8 cellular contexts compared by ENCODE assay signal in the genomic region with DNA sequence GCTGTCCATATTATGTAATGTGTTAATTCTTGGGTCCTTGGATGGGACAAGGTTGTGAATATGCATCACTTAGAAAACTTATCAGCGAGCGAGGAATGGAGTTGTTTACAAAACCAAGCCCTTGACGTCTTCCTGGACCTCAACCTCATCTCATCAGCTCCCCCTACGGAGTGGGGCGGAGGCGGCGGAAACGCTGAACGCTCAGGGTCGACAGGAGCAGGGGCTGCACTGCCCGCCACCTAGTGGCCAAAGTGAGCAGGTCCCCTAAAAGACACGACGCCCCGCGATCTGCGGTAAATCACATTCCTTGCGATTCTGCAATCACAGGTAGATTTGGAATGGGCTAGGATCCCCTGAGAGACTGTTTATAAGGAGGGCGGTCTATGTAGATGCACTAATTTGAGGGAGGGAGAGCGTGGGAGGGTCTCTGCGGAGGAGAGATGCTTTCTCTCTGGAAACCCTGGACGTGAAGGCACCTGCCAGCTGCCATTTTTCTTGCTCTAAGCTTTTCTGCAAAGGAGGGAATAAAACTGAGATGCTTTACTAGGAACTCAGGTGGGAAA. TPM values are rescaled to one million over a fixed set of nuclear protein-coding genes. Genes with fewer than 3 reads are reported as not detected.
A peak's percentile ranks its signal among the peaks of the same experiment; 100 is the strongest.
DNase-seq lines count a peak whose midpoint lies in the region; ATAC-seq, FAIRE-seq and TF ChIP-seq lines count a peak whose summit lies in the region.

No MANE protein-coding gene starts in this region.

- CTCF ChIA-PET in HepG2 (lab: Yijun Ruan, JAX; ENCODE audit: low intra/inter-chr PET ratio, low total read pairs): interaction anchor here (1.2 to 2.4 kb wide), 4 partner anchors 79 to 114 kb away, joined by 4 to 10 read pairs (median 10); a partner anchor contains a TSS

- intact Hi-C loops in HepG2 (cut with micrococcal nuclease; ENCODE audit: unreplicated experiment): loop anchor here (5.0 kb wide), 1 partner anchor 109 kb away; a partner anchor contains a TSS

- in situ Hi-C loops in HepG2 (cut with HindIII; ENCODE audit: extremely low pct_ligation_motif_present, low pct_unique_long_range_greater_than_20kb): loop anchor here (5.0 kb wide), 1 partner anchor 106 kb away; a partner anchor contains a TSS

- no peaks in the 10 kb centered on the region for H4K20me1 ChIP-seq in HepG2 (ENCODE audit: insufficient read depth, low read length)

- H3K4me1 Mint-ChIP-seq in central memory CD8-positive, alpha-beta T cell: peaks cover 46% of the 10 kb centered on the region

- H3K79me2 ChIP-seq in HepG2 (ENCODE audit: insufficient read depth, low read length): no peaks in the 10 kb centered on the region

- 2% methylated on average over 21 of the region's 21 CpGs for whole genome bisulfite sequencing in HepG2 (ENCODE audit: low lambda C conversion rate)

- H3K36me3 Mint-ChIP-seq in central memory CD8-positive, alpha-beta T cell (ENCODE audit: insufficient read depth): peaks cover 16% of the 10 kb centered on the region

- TF ChIP-seq CTCF in GM12874 (IDR thresholded peaks at IDR 0.05; ENCODE audit: insufficient read depth, low read depth, low read length) (peak; percentile 99), HepG2 (CRISPR knock-in tag; IDR thresholded peaks at IDR 0.05) (peak; percentile 99)

- ATAC-seq in HG03139 (IDR thresholded peaks at IDR 0.05; ENCODE audit: unreplicated experiment): peak; percentile 52
- ATAC-seq in central memory CD8-positive, alpha-beta T cell (replicated peaks; ENCODE audit: extremely low read depth, poor library complexity, severe bottlenecking): peak; percentile 85
- ATAC-seq in HepG2: peak; percentile 89
- ATAC-seq in HG03025 (IDR thresholded peaks at IDR 0.05; ENCODE audit: low FRiP score, unreplicated experiment): no peak

- DNase-seq in NCI-H345 treated with DMSO at 0.1 percent for 48 hours (lab: John Stamatoyannopoulos, UW; ENCODE audit: unreplicated experiment) (peak; percentile 68), HepG2 (ENCODE audit: low spot score) (peak; percentile 82)
- DNase-seq in activated CD4-positive, CD25-positive, alpha-beta regulatory T cell (lab: John Stamatoyannopoulos, UW): peak; percentile 51 to 92 (median 83)
- DNase-seq in central memory CD8-positive, alpha-beta T cell (ENCODE audit: low spot score in 2 of 2): peak; percentile 91 to 95
- peak; percentile 88 for DNase-seq in stimulated activated CD4-positive, alpha-beta T cell treated with anti-CD3 and anti-CD28 coated beads, Interleukin-4, amount 100 ng/mL, for 24 hours

- H3K9ac ChIP-seq in HepG2 (ENCODE audit: insufficient read depth, low read depth, low read length): no peak overlapping the region

- H3K9me3 Mint-ChIP-seq in central memory CD8-positive, alpha-beta T cell: no peaks in the 10 kb centered on the region

- H2AFZ ChIP-seq in HepG2 (ENCODE audit: low read length): peak overlapping the region; percentile 83

- TF ChIP-seq EP300 in HepG2 (IDR thresholded peaks at IDR 0.05; ENCODE audit: low read depth in 2 of 2, low read length in 2 of 2) (peak in 1 of 2 experiments; percentile 42; a peak in 1 of 4 replicates), HepG2 (CRISPR knock-in tag; IDR thresholded peaks at IDR 0.05; ENCODE audit: borderline replicate concordance) (no peak)

- POLR2A ChIA-PET in HepG2 (lab: Yijun Ruan, JAX): interaction anchor here (0.7 to 1.8 kb wide), 3 partner anchors 38 to 120 kb away, joined by 3 to 9 read pairs (median 8); no protein-coding TSS in a partner anchor

- BruUV-seq in HepG2 (replicated peaks; lab: Mats Ljungman, UMichigan): no TSS peak

- no peaks in the 10 kb centered on the region for H3K9me3 ChIP-seq in HepG2 (ENCODE audit: low read length)

- H3K27me3 Mint-ChIP-seq in central memory CD8-positive, alpha-beta T cell: no peaks in the 10 kb centered on the region

- H3K4me1 ChIP-seq in HepG2 (ENCODE audit: insufficient read depth, low read length): peaks cover 52% of the 10 kb centered on the region

- peak overlapping the region; percentile 76 for H3K4me2 ChIP-seq in HepG2 (ENCODE audit: low read depth, low read length)

- no peak for TF ChIP-seq POLR2A in HepG2 (IDR thresholded peaks at IDR 0.05; ENCODE audit: insufficient read depth in 1 of 2, low read depth in 2 of 2, low read length in 2 of 2)

- H3K36me3 ChIP-seq in HepG2 (replicated peaks in 1 of 2; ENCODE audit: control insufficient read depth in 1 of 2, insufficient read depth in 2 of 2, low read length in 2 of 2): no peaks in the 10 kb centered on the region

- H3K27me3 ChIP-seq in HepG2 (ENCODE audit: control insufficient read depth in 1 of 2, insufficient read depth in 2 of 2, low read length in 2 of 2): no peaks in the 10 kb centered on the region

- H3K4me3 Mint-ChIP-seq in central memory CD8-positive, alpha-beta T cell: peak overlapping the region; percentile 83

- H3K4me3 ChIP-seq in HepG2 (replicated peaks in 1 of 3; ENCODE audit: insufficient read depth in 1 of 3, low read depth in 2 of 3, low read length in 3 of 3): peak overlapping the region in 1 of 3 experiments; percentile 47; a peak in 4 of 6 replicates

- peak; percentile 96 for FAIRE-seq in HepG2 (lab: Jason Lieb, UNC)

- no peak overlapping the region for H3K27ac ChIP-seq in HepG2 (ENCODE audit: extremely low read length, insufficient read depth, low read length)

- peak; percentile 66; the same call in 1 of the 2 replicates for TF ChIP-seq RAD21 in HepG2 (CRISPR knock-in tag; IDR thresholded peaks at IDR 0.05)

- H3K27ac Mint-ChIP-seq in central memory CD8-positive, alpha-beta T cell (ENCODE audit: low read depth): peak overlapping the region; percentile 100

RNA-seq across cellular contexts. Expression of a gene that starts 5.4 kb away (rescaled TPM):
- total RNA-seq in HepG2 (2016; rRNA removed; fragmentation: Illumina TruSeq; extraction: Trizol): 7.9 and 10.9 TPM in 2 replicates
- total RNA-seq in HepG2 (2016; cell fraction: cytosol; rRNA removed; fragmentation: Illumina TruSeq; extraction: Trizol; ENCODE audit: low read depth): 4.1 and 5.7 TPM in 2 replicates
- 9.4 and 10.9 TPM in 2 replicates for total RNA-seq in HepG2 (2016; cell fraction: insoluble cytoplasmic fraction; rRNA removed; fragmentation: Illumina TruSeq; extraction: Trizol)
- total RNA-seq in HepG2 (2016; cell fraction: membrane; rRNA removed; fragmentation: Illumina TruSeq; extraction: Trizol): 8.3 and 9.3 TPM in 2 replicates
- total RNA-seq in HepG2 (2016; cell fraction: nucleus; rRNA removed; fragmentation: Illumina TruSeq; extraction: Trizol): 7.4 and 8.7 TPM in 2 replicates
- polyA plus RNA-seq in HepG2 (2011; rRNA removed): 20.8 and 21.4 TPM in 2 replicates
- polyA plus RNA-seq in HepG2 (2011; cell fraction: cytosol; rRNA removed): 25.1 and 29.5 TPM in 2 replicates
- 10.1 and 10.2 TPM in 2 replicates for polyA plus RNA-seq in HepG2 (2011; cell fraction: nucleus; rRNA removed)
- 6.0 and 8.9 TPM in 2 replicates for polyA plus RNA-seq in HepG2 (2012)
- polyA plus RNA-seq in HepG2 (2016; cell fraction: cytosol; fragmentation: Illumina TruSeq; extraction: Trizol; ENCODE audit: low read depth): 3.9 and 5.8 TPM in 2 replicates
- 7.5 and 8.3 TPM in 2 replicates for polyA plus RNA-seq in HepG2 (2016; cell fraction: insoluble cytoplasmic fraction; fragmentation: Illumina TruSeq; extraction: Trizol; ENCODE audit: low read depth)
- polyA plus RNA-seq in HepG2 (2016; cell fraction: membrane; fragmentation: Illumina TruSeq; extraction: Trizol; ENCODE audit: low read depth): 5.9 and 6.9 TPM in 2 replicates
- 11.9 and 12.3 TPM in 2 replicates for polyA plus RNA-seq in HepG2 (2016; cell fraction: nucleus; fragmentation: Illumina TruSeq; extraction: Trizol; ENCODE audit: insufficient read depth, low read depth)
- 1.3 and 35.6 TPM in 2 replicates for polyA minus RNA-seq in HepG2 (2011; rRNA and poly(A)+ RNA removed; ENCODE audit: low replicate concordance)
- polyA minus RNA-seq in HepG2 (2011; cell fraction: cytosol; rRNA and poly(A)+ RNA removed): 6.6 and 7.4 TPM in 2 replicates
- polyA minus RNA-seq in HepG2 (2011; cell fraction: nucleus; rRNA and poly(A)+ RNA removed): 4.2 and 7.6 TPM in 2 replicates

RNA-seq across cellular contexts. Expression of a gene that starts 27.7 kb away (rescaled TPM):
- total RNA-seq in HepG2 (2016; rRNA removed; fragmentation: Illumina TruSeq; extraction: Trizol): 0.07 and 0.11 TPM in 2 replicates
- not detected in 2 replicates for total RNA-seq in HepG2 (2016; cell fraction: cytosol; rRNA removed; fragmentation: Illumina TruSeq; extraction: Trizol; ENCODE audit: low read depth)
- total RNA-seq in HepG2 (2016; cell fraction: insoluble cytoplasmic fraction; rRNA removed; fragmentation: Illumina TruSeq; extraction: Trizol): 0.19 TPM in 1 of 2 replicates, not detected in the other
- total RNA-seq in HepG2 (2016; cell fraction: membrane; rRNA removed; fragmentation: Illumina TruSeq; extraction: Trizol): 0.06 and 0.14 TPM in 2 replicates
- total RNA-seq in HepG2 (2016; cell fraction: nucleus; rRNA removed; fragmentation: Illumina TruSeq; extraction: Trizol): not detected in 2 replicates
- 0.08 and 0.20 TPM in 2 replicates for polyA plus RNA-seq in HepG2 (2011; rRNA removed)
- polyA plus RNA-seq in HepG2 (2011; cell fraction: cytosol; rRNA removed): 0.06 and 0.07 TPM in 2 replicates
- 0.73 and 0.96 TPM in 2 replicates for polyA plus RNA-seq in HepG2 (2011; cell fraction: nucleus; rRNA removed)
- polyA plus RNA-seq in HepG2 (2012): 0.21 and 0.40 TPM in 2 replicates
- 0.10 and 0.11 TPM in 2 replicates for polyA plus RNA-seq in HepG2 (2016; cell fraction: cytosol; fragmentation: Illumina TruSeq; extraction: Trizol; ENCODE audit: low read depth)
- 0.23 TPM in 1 of 2 replicates, not detected in the other for polyA plus RNA-seq in HepG2 (2016; cell fraction: insoluble cytoplasmic fraction; fragmentation: Illumina TruSeq; extraction: Trizol; ENCODE audit: low read depth)
- polyA plus RNA-seq in HepG2 (2016; cell fraction: membrane; fragmentation: Illumina TruSeq; extraction: Trizol; ENCODE audit: low read depth): not detected in 2 replicates
- not detected in 2 replicates for polyA plus RNA-seq in HepG2 (2016; cell fraction: nucleus; fragmentation: Illumina TruSeq; extraction: Trizol; ENCODE audit: insufficient read depth, low read depth)
- 0.16 TPM in 1 of 2 replicates, not detected in the other for polyA minus RNA-seq in HepG2 (2011; rRNA and poly(A)+ RNA removed; ENCODE audit: low replicate concordance)
- polyA minus RNA-seq in HepG2 (2011; cell fraction: cytosol; rRNA and poly(A)+ RNA removed): not detected in 2 replicates
- 0.26 and 0.37 TPM in 2 replicates for polyA minus RNA-seq in HepG2 (2011; cell fraction: nucleus; rRNA and poly(A)+ RNA removed)

RNA-seq across cellular contexts. Expression of a gene that starts 53.1 kb away (rescaled TPM):
- 0.02 TPM in 1 of 2 replicates, not detected in the other for total RNA-seq in HepG2 (2016; rRNA removed; fragmentation: Illumina TruSeq; extraction: Trizol)
- total RNA-seq in HepG2 (2016; cell fraction: cytosol; rRNA removed; fragmentation: Illumina TruSeq; extraction: Trizol; ENCODE audit: low read depth): not detected in 2 replicates
- total RNA-seq in HepG2 (2016; cell fraction: insoluble cytoplasmic fraction; rRNA removed; fragmentation: Illumina TruSeq; extraction: Trizol): not detected in 2 replicates
- total RNA-seq in HepG2 (2016; cell fraction: membrane; rRNA removed; fragmentation: Illumina TruSeq; extraction: Trizol): not detected in 2 replicates
- total RNA-seq in HepG2 (2016; cell fraction: nucleus; rRNA removed; fragmentation: Illumina TruSeq; extraction: Trizol): not detected in 2 replicates
- polyA plus RNA-seq in HepG2 (2011; rRNA removed): 0.03 and 0.04 TPM in 2 replicates
- polyA plus RNA-seq in HepG2 (2011; cell fraction: cytosol; rRNA removed): 0.01 TPM in 2 replicates
- polyA plus RNA-seq in HepG2 (2011; cell fraction: nucleus; rRNA removed): 0.07 and 0.13 TPM in 2 replicates
- 0.03 and 0.12 TPM in 2 replicates for polyA plus RNA-seq in HepG2 (2012)
- polyA plus RNA-seq in HepG2 (2016; cell fraction: cytosol; fragmentation: Illumina TruSeq; extraction: Trizol; ENCODE audit: low read depth): not detected in 2 replicates
- polyA plus RNA-seq in HepG2 (2016; cell fraction: insoluble cytoplasmic fraction; fragmentation: Illumina TruSeq; extraction: Trizol; ENCODE audit: low read depth): not detected in 2 replicates
- polyA plus RNA-seq in HepG2 (2016; cell fraction: membrane; fragmentation: Illumina TruSeq; extraction: Trizol; ENCODE audit: low read depth): not detected in 2 replicates
- polyA plus RNA-seq in HepG2 (2016; cell fraction: nucleus; fragmentation: Illumina TruSeq; extraction: Trizol; ENCODE audit: insufficient read depth, low read depth): not detected in 2 replicates
- 0.38 and 4.1 TPM in 2 replicates for polyA minus RNA-seq in HepG2 (2011; rRNA and poly(A)+ RNA removed; ENCODE audit: low replicate concordance)
- polyA minus RNA-seq in HepG2 (2011; cell fraction: cytosol; rRNA and poly(A)+ RNA removed): not detected in 2 replicates
- polyA minus RNA-seq in HepG2 (2011; cell fraction: nucleus; rRNA and poly(A)+ RNA removed): 0.26 and 0.37 TPM in 2 replicates
